Comparison of ENCODE assay signal across 8 cellular contexts in genomic region chr10:97292097-97292861, GRCh38. TPM values are rescaled to one million over a fixed set of nuclear protein-coding genes. Genes with fewer than 3 reads are reported as not detected.
DNase-seq lines count a peak whose midpoint lies in the region; ATAC-seq, FAIRE-seq and TF ChIP-seq lines count a peak whose summit lies in the region.

ARHGAP19 (minus strand) TSS chr10:97292637; CDS start chr10:97292627, 10 bp downstream.

- FAIRE-seq in pancreas (lab: Jason Lieb, UNC), result peak; percentile 98

- peak within 1 kb of the TSS; percentile 85 to 96 (median 90) for H3K27ac ChIP-seq in pancreas
- H3K27ac ChIP-seq in tibial nerve, result peak within 1 kb of the TSS; percentile 85 to 99 (median 92)

- no peaks in the 10 kb centered on the region for H3K27me3 ChIP-seq in pancreas
- H3K27me3 ChIP-seq in tibial nerve, result no peaks in the 10 kb centered on the region

- peak; percentile 47 to 89 for TF ChIP-seq EP300 in tibial nerve (IDR thresholded peaks at IDR 0.05)

- intact Hi-C loops in Right ventricle myocardium superior (cut with DNase I), result loop anchor here (5.0 kb wide), 1 partner anchor 35 kb away; no protein-coding TSS in a partner anchor
- intact Hi-C loops in pancreas (cut with DNase I), result no loop called here

- TF ChIP-seq POLR2A in tibial nerve (IDR thresholded peaks at IDR 0.05), result peak; percentile 22 to 88

- H3K4me1 ChIP-seq in pancreas (peaks cover 0 to 3% (median 0%) of the 10 kb centered on the region in 3 donors), tibial nerve (peaks cover 0 to 16% (median 6%) of the 10 kb centered on the region in 4 donors)

- TF ChIP-seq CTCF in GM12874 (IDR thresholded peaks at IDR 0.05; ENCODE audit: insufficient read depth, low read depth, low read length), result 0 out of 2 replicates have a peak, but pooled peaks have one; percentile 26
- no peak for TF ChIP-seq CTCF in pancreas (IDR thresholded peaks at IDR 0.05)
- TF ChIP-seq CTCF in tibial nerve (IDR thresholded peaks at IDR 0.05), result peak in 1 of 5 experiments; percentile 9

- ATAC-seq in HG02763 (IDR thresholded peaks at IDR 0.05; ENCODE audit: unreplicated experiment), result peak; percentile 96
- peak; percentile 98 for ATAC-seq in activated naive CD8-positive, alpha-beta T cell treated with anti-CD3 and anti-CD28 coated beads, Interleukin-2, amount 50 U/mL, for 24 hours
- ATAC-seq in Right ventricle myocardium superior (ENCODE audit: poor library complexity), result peak; percentile 100
- peak; percentile 98 to 99 (median 98) for ATAC-seq in pancreas

- H3K4me3 ChIP-seq in pancreas, result peak within 1 kb of the TSS; percentile 55 to 76 (median 67)
- peak within 1 kb of the TSS; percentile 73 to 98 (median 90) for H3K4me3 ChIP-seq in tibial nerve

- H3K4me1 Mint-ChIP-seq in activated naive CD8-positive, alpha-beta T cell treated with anti-CD3 and anti-CD28 coated beads, Interleukin-2, amount 50 U/mL, for 24 hours, result peaks cover 20% of the 10 kb centered on the region

- H3K4me3 Mint-ChIP-seq in activated naive CD8-positive, alpha-beta T cell treated with anti-CD3 and anti-CD28 coated beads, Interleukin-2, amount 50 U/mL, for 24 hours, result peak within 1 kb of the TSS; percentile 95

- peaks cover 4% of the 10 kb centered on the region for H3K27me3 Mint-ChIP-seq in activated naive CD8-positive, alpha-beta T cell treated with anti-CD3 and anti-CD28 coated beads, Interleukin-2, amount 50 U/mL, for 24 hours

- no peaks in the 10 kb centered on the region for H3K9me3 ChIP-seq in pancreas
- H3K9me3 ChIP-seq in tibial nerve, result no peaks in the 10 kb centered on the region

- H3K27ac Mint-ChIP-seq in activated naive CD8-positive, alpha-beta T cell treated with anti-CD3 and anti-CD28 coated beads, Interleukin-2, amount 50 U/mL, for 24 hours, result peak within 1 kb of the TSS; percentile 93

- H3K9me3 Mint-ChIP-seq in activated naive CD8-positive, alpha-beta T cell treated with anti-CD3 and anti-CD28 coated beads, Interleukin-2, amount 50 U/mL, for 24 hours, result no peaks in the 10 kb centered on the region

- H3K36me3 Mint-ChIP-seq in activated naive CD8-positive, alpha-beta T cell treated with anti-CD3 and anti-CD28 coated beads, Interleukin-2, amount 50 U/mL, for 24 hours (ENCODE audit: low read depth), result peaks cover 7% of the 10 kb centered on the region

- DNase-seq in NCI-H1417 treated with DMSO at 0.1 percent for 48 hours (lab: John Stamatoyannopoulos, UW) (peak; percentile 88), SW480 (ENCODE audit: low spot score) (peak; percentile 99), Right ventricle myocardium superior (peak; percentile 96), pancreas (peak; percentile 87 to 97 (median 96)), tibial nerve (ENCODE audit: low spot score in 2 of 2) (peak; percentile 90 to 96)
- peak; percentile 90 for DNase-seq in activated naive CD8-positive, alpha-beta T cell treated with anti-CD3 and anti-CD28 coated beads, Interleukin-2, amount 50 U/mL, for 24 hours

- no peaks in the 10 kb centered on the region for H3K36me3 ChIP-seq in pancreas
- peaks cover 0 to 9% (median 0%) of the 10 kb centered on the region in 3 donors for H3K36me3 ChIP-seq in tibial nerve

- 0 to 1% methylated on average over 51 to 55 of the region's 55 CpGs for WGBS in pancreas, 2 donors
- WGBS in tibial nerve, 2 donors, result 0% methylated on average over 34 to 55 of the region's 55 CpGs

RNA-seq across cellular contexts. Expression of gene ARHGAP19, which starts in this region (rescaled TPM):
- total RNA-seq in Right ventricle myocardium superior (5.9 TPM), pancreas (1 to 10 TPM; 1.3 to 4.8 (median 2.8) TPM), tibial nerve (100 to 1,000 TPM in 1 of 4 donors, 10 to 100 TPM in 3; 37.5 to 109 (median 77.7) TPM)
- 1 to 10 TPM; 1.1 to 2.3 TPM for polyA plus RNA-seq in pancreas

Comparison
In these comparisons a context has a peak if more than half of its experiments do, and no peak if none do; other contexts are left out.
1. Peak in every context shown above with its lines: DNase-seq, ATAC-seq, H3K4me3 ChIP-seq and H3K27ac ChIP-seq.